Comparison of ENCODE assay signal across 14 cellular contexts in genomic region chr10:132457328-132458070, GRCh38.
A peak's percentile ranks its signal among the peaks of the same experiment; 100 is the strongest.
DNase-seq lines count a peak whose midpoint lies in the region; ATAC-seq and TF ChIP-seq lines count a peak whose summit lies in the region.
"Had no signal": no experiment of that assay in that cellular context is flagged by ENCODE, and none has a peak within 500 bp of the region (broad histone marks: within the 10 kb centered on the region; RNA-seq: fewer than 3 reads in every experiment).

No MANE protein-coding gene starts in this region.

- H3K4me3 ChIP-seq in LNCaP clone FGC (ENCODE audit: low read depth, low read length) (no peak overlapping the region), RWPE2 (ENCODE audit: severe bottlenecking) (no peak overlapping the region), mammary epithelial cell (replicated peaks in 1 of 3; ENCODE audit: insufficient read depth in 1 of 3, low read depth in 2 of 3, low read length in 3 of 3) (no peak overlapping the region)

- ATAC-seq in RWPE2 (ENCODE audit: low read depth) (no peak), HG02610 (IDR thresholded peaks at IDR 0.05; ENCODE audit: unreplicated experiment) (no peak), HG03342 (IDR thresholded peaks at IDR 0.05; ENCODE audit: unreplicated experiment) (no peak)

- CTCF ChIA-PET in mammary epithelial cell (lab: Charles Lee; ENCODE audit: low non-redundant PET): no interaction called here

- in situ Hi-C loops in mammary epithelial cell (cut with MboI; ENCODE audit: low sequenced_read_pairs in 2 of 2): loop anchor here (5.0 to 10.0 kb wide), 2 partner anchors 180 to 233 kb away; no protein-coding TSS in a partner anchor

- no peak overlapping the region for H3K4me3 Mint-ChIP-seq in nephron progenitor cell
- H3K4me3 Mint-ChIP-seq: T-helper 1 cell treated with Interleukin-12 subunit alpha and Interleukin-12 subunit beta and Interleukin-4 antibody, amounts not matched to agents 30 μg/mL and 1 μg/mL, for 36 hours had no signal

- H3K9me3 ChIP-seq in RWPE2 (ENCODE audit: severe bottlenecking) (no peaks in the 10 kb centered on the region), mammary epithelial cell (replicated peaks; ENCODE audit: insufficient read depth, low read length) (no peaks in the 10 kb centered on the region)

- no peaks in the 10 kb centered on the region for H3K36me3 ChIP-seq in RWPE2 (ENCODE audit: low read depth)
- H3K36me3 ChIP-seq in mammary epithelial cell (ENCODE audit: insufficient read depth, low read length): no peaks in the 10 kb centered on the region

- H3K9ac ChIP-seq in mammary epithelial cell (ENCODE audit: insufficient read depth, low read length): no peak overlapping the region

- H3K36me3 Mint-ChIP-seq in nephron progenitor cell (ENCODE audit: low read depth): no peaks in the 10 kb centered on the region

- H3K79me2 ChIP-seq in mammary epithelial cell (ENCODE audit: insufficient read depth, low read length): no peaks in the 10 kb centered on the region

- no TSS peak for BruUV-seq in mammary epithelial cell (replicated peaks; lab: Mats Ljungman, UMichigan)

- no peaks in the 10 kb centered on the region for H3K27me3 ChIP-seq in RWPE2 (ENCODE audit: insufficient read depth, poor library complexity, severe bottlenecking)
- H3K27me3 ChIP-seq in mammary epithelial cell (ENCODE audit: insufficient read depth, low read length): no peaks in the 10 kb centered on the region
- H3K27me3 ChIP-seq: dorsolateral prefrontal cortex had no signal

- TF ChIP-seq CTCF in LNCaP clone FGC (IDR thresholded peaks at IDR 0.05; ENCODE audit: control insufficient read depth, extremely low read depth, insufficient read depth) (peak; percentile 16; the same call in 1 of the 2 replicates), RWPE2 (IDR thresholded peaks at IDR 0.05; ENCODE audit: poor library complexity, severe bottlenecking) (no peak), nephron progenitor cell (IDR thresholded peaks at IDR 0.05) (no peak), mammary epithelial cell (conservative IDR thresholded peaks at IDR 0.05 in 1 of 2, IDR thresholded peaks at IDR 0.05 in 1 of 2; ENCODE audit: extremely low read depth in 1 of 2, insufficient read depth in 1 of 2, low read depth in 1 of 2, low read length in 2 of 2) (peak in 1 of 2 donors; percentile 3)

- no peak overlapping the region for H3K4me2 ChIP-seq in mammary epithelial cell (ENCODE audit: insufficient read depth, low read depth, low read length)

- DNase-seq in DMS 273 (lab: John Stamatoyannopoulos, UW; ENCODE audit: unreplicated experiment) (peak; percentile 74), DMS 273 treated with DMSO at 0.1 percent for 48 hours (lab: John Stamatoyannopoulos, UW) (no peak), LNCaP clone FGC (ENCODE audit: low read depth) (no peak), RWPE2 (ENCODE audit: low spot score) (peak; percentile 64), nephron progenitor cell (peak; percentile 6), mammary epithelial cell (no peak)
- DNase-seq: activated CD8-positive, alpha-beta memory T cell treated with anti-CD3 and anti-CD28 coated beads, Interleukin-2, amount 50 U/mL, for 48 hours; dorsolateral prefrontal cortex; NCI-H446 treated with DMSO at 0.1 percent for 48 hours; stimulated activated CD4-positive, alpha-beta T cell treated with anti-CD3 and anti-CD28 coated beads, Interleukin-4, amount 100 ng/mL, for 4 hours had no signal

- H3K27ac Mint-ChIP-seq in nephron progenitor cell: no peak overlapping the region
- H3K27ac Mint-ChIP-seq: T-helper 1 cell treated with Interleukin-12 subunit alpha and Interleukin-12 subunit beta and Interleukin-4 antibody, amounts not matched to agents 30 μg/mL and 1 μg/mL, for 36 hours had no signal

- no peaks in the 10 kb centered on the region for H4K20me1 ChIP-seq in mammary epithelial cell (ENCODE audit: insufficient read depth, low read length)

- 43% methylated on average over 14 of the region's 24 CpGs for WGBS in mammary epithelial cell (ENCODE audit: low coverage, missing lambda C conversion rate)

- H3K27me3 Mint-ChIP-seq in nephron progenitor cell (ENCODE audit: low read depth, poor library complexity): peaks cover 30% of the 10 kb centered on the region

- no peaks in the 10 kb centered on the region for H3K4me1 Mint-ChIP-seq in nephron progenitor cell

- H3K4me1 ChIP-seq in RWPE2 (ENCODE audit: insufficient read depth, poor library complexity, severe bottlenecking): peaks cover 3% of the 10 kb centered on the region
- peaks cover 14% of the 10 kb centered on the region for H3K4me1 ChIP-seq in mammary epithelial cell (ENCODE audit: insufficient read depth, low read length)

- H3K9me3 Mint-ChIP-seq in nephron progenitor cell: no peaks in the 10 kb centered on the region
- H3K9me3 Mint-ChIP-seq: T-helper 1 cell treated with Interleukin-12 subunit alpha and Interleukin-12 subunit beta and Interleukin-4 antibody, amounts not matched to agents 30 μg/mL and 1 μg/mL, for 36 hours had no signal

- no peak overlapping the region for H2AFZ ChIP-seq in mammary epithelial cell (ENCODE audit: low read depth, low read length)

- dilution Hi-C loops in mammary epithelial cell (cut with HindIII; ENCODE audit: low sequenced_read_pairs): no loop called here

- intact Hi-C loops in mammary epithelial cell (cut with micrococcal nuclease): loop anchor here (1.0 to 5.0 kb wide), 4 partner anchors 80 to 180 kb away; partner anchors contain the start of gene INPP5A

- no peak overlapping the region for H3K27ac ChIP-seq in RWPE2 (ENCODE audit: poor library complexity, severe bottlenecking)
- H3K27ac ChIP-seq in mammary epithelial cell (ENCODE audit: insufficient read depth, low read depth, low read length): no peak overlapping the region
- H3K27ac ChIP-seq: 22Rv1, dorsolateral prefrontal cortex had no signal

Comparison
In these comparisons a context has a peak if more than half of its experiments do, and no peak if none do; other contexts are left out.
1. DNase-seq: peak in DMS 273 (single experiment), RWPE2 (single experiment) and nephron progenitor cell (single experiment); none in DMS 273 treated with DMSO at 0.1 percent for 48 hours (single experiment), LNCaP clone FGC (single experiment) and mammary epithelial cell (single experiment).